Comparison of ENCODE assay signal across 13 cellular contexts in genomic region chr7:87445897-87446296, GRCh38. TPM values are rescaled to one million over a fixed set of nuclear protein-coding genes. Genes with fewer than 3 reads are reported as not detected.
DNase-seq lines count a peak whose midpoint lies in the region; ATAC-seq, FAIRE-seq and TF ChIP-seq lines count a peak whose summit lies in the region.
"Had no signal": no experiment of that assay in that cellular context is flagged by ENCODE, and none has a peak within 500 bp of the region (broad histone marks: within the 10 kb centered on the region; RNA-seq: fewer than 3 reads in every experiment).

No MANE protein-coding gene starts in this region.

- peaks cover 4% of the 10 kb centered on the region; the same call in 1 of the 2 replicates for H3K4me1 ChIP-seq in GM12878 (ENCODE audit: control insufficient read depth, insufficient read depth, low read length)
- no peaks in the 10 kb centered on the region for H3K4me1 ChIP-seq in CD8-positive, alpha-beta T cell (ENCODE audit: insufficient read depth, low read length)
- H3K4me1 ChIP-seq in right atrium auricular region: no peaks in the 10 kb centered on the region

- H3K27me3 Mint-ChIP-seq in CD8-positive, alpha-beta T cell (ENCODE audit: low read depth): peaks cover 2% of the 10 kb centered on the region

- H3K27me3 ChIP-seq in GM12878 (replicated peaks in 1 of 2; ENCODE audit: control insufficient read depth in 2 of 2, insufficient read depth in 2 of 2, low read length in 1 of 2) (no peaks in the 10 kb centered on the region), right atrium auricular region (no peaks in the 10 kb centered on the region)
- H3K27me3 ChIP-seq in CD8-positive, alpha-beta T cell (ENCODE audit: insufficient read depth, low read length): no peaks in the 10 kb centered on the region

- H2AFZ ChIP-seq in GM12878 (ENCODE audit: control insufficient read depth, low read depth, low read length): no peak overlapping the region

- peak; percentile 74 for DNase-seq in GM12878 (ENCODE audit: low read depth, low spot score)
- DNase-seq in CD8-positive, alpha-beta T cell: no peak
- DNase-seq in DMS153 (lab: John Stamatoyannopoulos, UW): no peak
- DNase-seq in right atrium auricular region (ENCODE audit: low spot score): no peak
- DNase-seq in RKO (ENCODE audit: low spot score): no peak
- DNase-seq: activated CD8-positive, alpha-beta memory T cell treated with anti-CD3 and anti-CD28 coated beads, Interleukin-2, amount 50 U/mL, for 4 hours; anterior cingulate cortex; NCI-H69; T-helper 1 cell had no signal

- CTCF ChIA-PET in GM12878 (lab: Yijun Ruan, JAX): interaction anchor here (1.2 to 1.8 kb wide), 2 partner anchors 15 to 60 kb away, joined by 3 to 5 read pairs; no protein-coding TSS in a partner anchor
- CTCF ChIA-PET in CD8-positive, alpha-beta T cell (lab: Charles Lee): no interaction called here

- in situ Hi-C loops in GM12878 (cut with MboI): no loop called here

- H3K27ac ChIP-seq in GM12878 (ENCODE audit: control insufficient read depth, insufficient read depth): no peak overlapping the region
- H3K27ac ChIP-seq in CD8-positive, alpha-beta T cell (ENCODE audit: low read depth, low read length): no peak overlapping the region
- no peak overlapping the region for H3K27ac ChIP-seq in right atrium auricular region

- no peak for TF ChIP-seq RAD21 in GM12878 (IDR thresholded peaks at IDR 0.05; ENCODE audit: insufficient read depth, low read depth, low read length)

- no peak overlapping the region for H3K4me3 ChIP-seq in GM12878
- H3K4me3 ChIP-seq in CD8-positive, alpha-beta T cell (ENCODE audit: low read depth, low read length): no peak overlapping the region
- no peak overlapping the region for H3K4me3 ChIP-seq in right atrium auricular region

- no peaks in the 10 kb centered on the region for H3K36me3 Mint-ChIP-seq in CD8-positive, alpha-beta T cell

- no peak overlapping the region for H3K9ac ChIP-seq in GM12878 (ENCODE audit: control insufficient read depth, insufficient read depth, low read length)

- RAD21 ChIA-PET in GM12878 (lab: Charles Lee; ENCODE audit: unreplicated experiment): interaction anchor here (0.6 to 1.6 kb wide), 4 partner anchors 9 to 155 kb away, joined by 3 to 4 read pairs (median 3); partner anchors contain the start of gene ABCB1

- H3K36me3 ChIP-seq in GM12878 (ENCODE audit: control insufficient read depth in 2 of 2, insufficient read depth in 2 of 2, low read length in 1 of 2) (no peaks in the 10 kb centered on the region), right atrium auricular region (peaks cover 10% of the 10 kb centered on the region)
- no peaks in the 10 kb centered on the region for H3K36me3 ChIP-seq in CD8-positive, alpha-beta T cell (ENCODE audit: insufficient read depth, low read length)

- no peaks in the 10 kb centered on the region for H3K79me2 ChIP-seq in GM12878 (ENCODE audit: control insufficient read depth, insufficient read depth, low read length)

- ATAC-seq in GM18867 (IDR thresholded peaks at IDR 0.05; ENCODE audit: unreplicated experiment): peak; percentile 85
- ATAC-seq in GM21576 (IDR thresholded peaks at IDR 0.05; ENCODE audit: unreplicated experiment): peak; percentile 83
- peak; percentile 90 for ATAC-seq in HG03139 (IDR thresholded peaks at IDR 0.05; ENCODE audit: unreplicated experiment)
- peak; percentile 98 for ATAC-seq in GM12878
- ATAC-seq in CD8-positive, alpha-beta T cell: no peak

- SMC1A ChIA-PET in GM12878 (lab: Charles Lee; ENCODE audit: uncharacterized antibody, unreplicated experiment): interaction anchor here (1.0 to 2.8 kb wide), 4 partner anchors 9 to 118 kb away, joined by 3 to 10 read pairs (median 4); no protein-coding TSS in a partner anchor

- TF ChIP-seq EP300 in GM12878 (IDR thresholded peaks at IDR 0.05; ENCODE audit: borderline replicate concordance in 1 of 2, control insufficient read depth in 1 of 2, low read depth in 2 of 2, low read length in 2 of 2): peak; percentile 75 to 87; a peak in 3 of 4 replicates

- H4K20me1 ChIP-seq in GM12878 (ENCODE audit: control insufficient read depth, insufficient read depth): no peaks in the 10 kb centered on the region

- peak; percentile 64 for FAIRE-seq in GM12878 (lab: Jason Lieb, UNC)
- FAIRE-seq: D721Med had no signal

- no peak overlapping the region for H3K4me2 ChIP-seq in GM12878 (ENCODE audit: control insufficient read depth, insufficient read depth)

- no TSS peak for BruUV-seq in GM12878 (replicated peaks; lab: Mats Ljungman, UMichigan)

- intact Hi-C loops in GM12878 (cut with micrococcal nuclease; ENCODE audit: unreplicated experiment): loop anchor here (1.0 kb wide), 1 partner anchor 28 kb away; no protein-coding TSS in a partner anchor
- intact Hi-C loops in CD8-positive, alpha-beta T cell (cut with DNase I, micrococcal nuclease): no loop called here

- no peak overlapping the region for H3K27ac Mint-ChIP-seq in CD8-positive, alpha-beta T cell

- no peaks in the 10 kb centered on the region for H3K9me3 Mint-ChIP-seq in CD8-positive, alpha-beta T cell

- 14% methylated on average over 4 of the region's 4 CpGs for WGBS in GM12878 (ENCODE audit: insufficient coverage, insufficient replicate concordance, low lambda C conversion rate, missing lambda C conversion rate)

- POLR2A ChIA-PET in GM12878 (lab: Charles Lee): interaction anchor here (1.1 kb wide), 1 partner anchor 28 kb away, joined by 4 read pairs; no protein-coding TSS in a partner anchor
- POLR2A ChIA-PET in CD8-positive, alpha-beta T cell (lab: Charles Lee): no interaction called here

- H3K4me3 Mint-ChIP-seq in CD8-positive, alpha-beta T cell: no peak overlapping the region

- TF ChIP-seq POLR2A in GM12878 (IDR thresholded peaks at IDR 0.05; ENCODE audit: low read depth, low read length): no peak

- H3K9me3 ChIP-seq in GM12878 (replicated peaks; ENCODE audit: control insufficient read depth, insufficient read depth, low read length): no peaks in the 10 kb centered on the region
- H3K9me3 ChIP-seq in CD8-positive, alpha-beta T cell (ENCODE audit: low read length): no peaks in the 10 kb centered on the region
- no peaks in the 10 kb centered on the region for H3K9me3 ChIP-seq in right atrium auricular region

- no peak for TF ChIP-seq CTCF in GM12878 (IDR thresholded peaks at IDR 0.05 in 2 of 3, conservative IDR thresholded peaks at IDR 0.05 in 1 of 3; ENCODE audit: control insufficient read depth in 2 of 3, extremely low read depth in 1 of 3, insufficient read depth in 1 of 3, low read depth in 3 of 3, low read length in 3 of 3)
- no peak for TF ChIP-seq CTCF in CD8-positive, alpha-beta T cell (IDR thresholded peaks at IDR 0.05)
- no peak for TF ChIP-seq CTCF in right atrium auricular region (IDR thresholded peaks at IDR 0.05)

- no peaks in the 10 kb centered on the region for H3K4me1 Mint-ChIP-seq in CD8-positive, alpha-beta T cell (ENCODE audit: low read depth)

TF ChIP-seq in GM12878, 131 proteins besides CTCF, POLR2A, EP300 and RAD21 (continues in another document):
- TF ChIP-seq HSF1 (IDR thresholded peaks at IDR 0.05; ENCODE audit: low read depth, low read length): no peak
- peak; percentile 35; the same call in 1 of the 2 replicates for TF ChIP-seq JUNB (IDR thresholded peaks at IDR 0.05)
- no peak for TF ChIP-seq MXI1 (IDR thresholded peaks at IDR 0.05; ENCODE audit: low read depth, low read length)

RNA-seq across cellular contexts. Expression of gene ABCB4, which starts 29.6 kb away (rescaled TPM):
- total RNA-seq in GM12878 (2013; cell fraction: nucleolus; rRNA removed): 61.1 and 63.0 TPM in 2 replicates
- total RNA-seq in GM12878 (2014; rRNA removed): 6.4 and 10.3 TPM in 2 replicates
- total RNA-seq in GM12878 (2014; rRNA removed; fragmentation: Illumina TruSeq; extraction: Trizol): 8.3 and 8.7 TPM in 2 replicates
- total RNA-seq in GM12878 (2021): 6.0 and 6.1 TPM in 2 replicates
- 1.3 TPM for polyA plus RNA-seq in GM12878 (2011; ENCODE audit: low read depth)
- 4.5 and 4.6 TPM in 2 replicates for polyA plus RNA-seq in GM12878 (2011; rRNA removed)
- polyA plus RNA-seq in GM12878 (2011; cell fraction: cytosol; rRNA removed): 1.9 TPM in 2 replicates
- 10.9 and 12.8 TPM in 2 replicates for polyA plus RNA-seq in GM12878 (2011; cell fraction: nucleus; rRNA removed)
- 2.1 and 2.4 TPM in 2 replicates for polyA plus RNA-seq in GM12878 (2012)
- polyA plus RNA-seq in GM12878 (2014; fragmentation: Illumina TruSeq; extraction: Trizol): 4.2 and 5.8 TPM in 2 replicates
- 1 to 10 TPM; 1.9 to 3.9 TPM for polyA plus RNA-seq in GM12878 (2014; fragmentation: Nextera tagmentation; extraction: Ambion mirVana)
- 5.0 and 5.2 TPM in 2 replicates for polyA plus RNA-seq in GM12878 (2014; rRNA removed)
- polyA plus RNA-seq in GM12878 (2016; fragmentation: Nextera tagmentation; extraction: Ambion mirVana): 1 to 10 TPM; 4.2 to 4.3 TPM
- 7.8 and 8.2 TPM in 2 replicates for polyA minus RNA-seq in GM12878 (2011; rRNA and poly(A)+ RNA removed)
- 2.3 and 2.4 TPM in 2 replicates for polyA minus RNA-seq in GM12878 (2011; cell fraction: cytosol; rRNA and poly(A)+ RNA removed)
- polyA minus RNA-seq in GM12878 (2011; cell fraction: nucleus; rRNA and poly(A)+ RNA removed): 11.2 and 16.8 TPM in 2 replicates
- under 1 TPM; 0.16 to 0.25 TPM for total RNA-seq in CD8-positive, alpha-beta T cell
- total RNA-seq in right atrium auricular region: 1 to 10 TPM; 4.2 to 7.4 TPM

Comparison
In these comparisons a context has a peak if more than half of its experiments do, and no peak if none do; other contexts are left out.
1. RNA of gene ABCB4, which starts 29.6 kb away (total RNA-seq): 4.2 to 7.4 TPM in right atrium auricular region and 6.0 to 63.0 TPM in GM12878; 0.16 to 0.25 TPM in CD8-positive, alpha-beta T cell; every median in the first group is over 4 times any median in the second.